Comparison of ENCODE assay signal across 8 cellular contexts in the genomic region with DNA sequence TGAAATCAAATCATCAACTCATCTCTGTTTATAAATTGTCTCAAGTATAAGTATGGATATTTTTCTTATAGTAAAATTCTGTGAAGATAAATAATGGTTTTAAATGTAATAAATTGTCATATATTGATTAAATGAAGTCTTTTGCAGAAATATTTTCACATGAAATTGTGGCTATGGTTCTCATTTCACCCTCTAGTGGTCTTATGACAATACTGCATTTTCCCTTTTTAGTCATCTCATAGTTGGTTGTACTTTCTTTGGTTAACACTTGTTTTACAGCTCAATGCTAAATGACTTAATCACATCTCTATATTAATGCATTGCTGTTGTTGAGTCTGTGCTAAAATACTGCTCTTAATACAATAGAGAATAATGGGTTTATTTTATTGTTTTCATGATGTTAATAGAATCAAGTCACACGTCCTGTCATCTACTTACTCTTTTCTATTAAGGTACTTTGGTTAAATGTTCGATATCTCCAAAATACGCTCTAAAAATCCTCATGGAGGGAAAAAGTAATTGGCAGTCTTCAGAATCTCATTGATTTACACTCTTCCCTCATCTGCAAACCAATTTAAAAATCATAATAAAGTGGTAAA. TPM values are rescaled to one million over a fixed set of nuclear protein-coding genes. Genes with fewer than 3 reads are reported as not detected.
DNase-seq lines count a peak whose midpoint lies in the region; ATAC-seq, FAIRE-seq and TF ChIP-seq lines count a peak whose summit lies in the region.

No MANE protein-coding gene starts in this region.

- H3K27me3 Mint-ChIP-seq in activated T-helper 1 cell treated with anti-CD3 and anti-CD28 coated beads, Interleukin-12 subunit alpha, Interleukin-12 subunit beta, Interleukin-2, Interleukin-4 antibody, amounts not matched to agents 30 ng/mL and 10 ng/mL and 1 ng/mL, durations not matched to agents 14 hours and 24 hours and 36 hours (ENCODE audit: insufficient read depth), result no peaks in the 10 kb centered on the region

- in situ Hi-C loops in GM13977 (cut with MboI; ENCODE audit: low pct_unique_long_range_greater_than_20kb, low sequenced_read_pairs, unreplicated experiment), result no loop called here

- no peak for ATAC-seq in esophagus mucosa

- H3K27ac Mint-ChIP-seq in activated T-helper 1 cell treated with anti-CD3 and anti-CD28 coated beads, Interleukin-12 subunit alpha, Interleukin-12 subunit beta, Interleukin-2, Interleukin-4 antibody, amounts not matched to agents 30 ng/mL and 10 ng/mL and 1 ng/mL, durations not matched to agents 14 hours and 24 hours and 36 hours, result no peak overlapping the region

- FAIRE-seq in HTR-8/SVneo (lab: Jason Lieb, UNC), result no peak
- peak; percentile 94 for FAIRE-seq in islet of Langerhans (lab: Jason Lieb, UNC)

- TF ChIP-seq CTCF in AG09319 (IDR thresholded peaks at IDR 0.05; ENCODE audit: low read depth, low read length), result peak; percentile 76
- TF ChIP-seq CTCF in GM13977 (IDR thresholded peaks at IDR 0.05; ENCODE audit: extremely low read depth, insufficient read depth, missing control alignments), result peak; percentile 52
- peak; percentile 45; the same call in 1 of the 2 replicates for TF ChIP-seq CTCF in WI38 (IDR thresholded peaks at IDR 0.05; ENCODE audit: low read depth, low read length)

- H3K27me3 ChIP-seq in effector memory CD4-positive, alpha-beta T cell (replicated peaks; ENCODE audit: control insufficient read depth, insufficient read depth, low read length, poor library complexity, severe bottlenecking), result no peaks in the 10 kb centered on the region

- H3K4me1 Mint-ChIP-seq in activated T-helper 1 cell treated with anti-CD3 and anti-CD28 coated beads, Interleukin-12 subunit alpha, Interleukin-12 subunit beta, Interleukin-2, Interleukin-4 antibody, amounts not matched to agents 30 ng/mL and 10 ng/mL and 1 ng/mL, durations not matched to agents 14 hours and 24 hours and 36 hours (ENCODE audit: low read depth), result no peaks in the 10 kb centered on the region

- H3K36me3 ChIP-seq in effector memory CD4-positive, alpha-beta T cell (ENCODE audit: control insufficient read depth, insufficient read depth, low read length), result no peaks in the 10 kb centered on the region

- no peaks in the 10 kb centered on the region for H3K4me1 ChIP-seq in effector memory CD4-positive, alpha-beta T cell (ENCODE audit: control insufficient read depth, insufficient read depth, low read length, poor library complexity, severe bottlenecking)

- H3K36me3 Mint-ChIP-seq in activated T-helper 1 cell treated with anti-CD3 and anti-CD28 coated beads, Interleukin-12 subunit alpha, Interleukin-12 subunit beta, Interleukin-2, Interleukin-4 antibody, amounts not matched to agents 30 ng/mL and 10 ng/mL and 1 ng/mL, durations not matched to agents 14 hours and 24 hours and 36 hours (ENCODE audit: low read depth), result no peaks in the 10 kb centered on the region

- intact Hi-C loops in activated T-helper 1 cell treated with anti-CD3 and anti-CD28 coated beads, Interleukin-12 subunit alpha, Interleukin-12 subunit beta, Interleukin-2, Interleukin-4 antibody, amounts not matched to agents 30 ng/mL and 10 ng/mL and 1 ng/mL, durations not matched to agents 14 hours and 24 hours and 36 hours (cut with micrococcal nuclease), result loop anchor here (10.0 kb wide), 1 partner anchor 437 kb away; no protein-coding TSS in a partner anchor

- no peaks in the 10 kb centered on the region for H3K9me3 Mint-ChIP-seq in activated T-helper 1 cell treated with anti-CD3 and anti-CD28 coated beads, Interleukin-12 subunit alpha, Interleukin-12 subunit beta, Interleukin-2, Interleukin-4 antibody, amounts not matched to agents 30 ng/mL and 10 ng/mL and 1 ng/mL, durations not matched to agents 14 hours and 24 hours and 36 hours

- DNase-seq in AG09319 (ENCODE audit: extremely low read depth, low read depth), result peak; percentile 4
- peak; percentile 29 for DNase-seq in GM13977 (ENCODE audit: low spot score)
- DNase-seq in HTR-8/SVneo (ENCODE audit: insufficient read length, low spot score), result peak; percentile 1
- no peak for DNase-seq in effector memory CD4-positive, alpha-beta T cell
- DNase-seq in activated T-helper 1 cell treated with anti-CD3 and anti-CD28 coated beads, Interleukin-12 subunit alpha, Interleukin-12 subunit beta, Interleukin-2, Interleukin-4 antibody, amounts not matched to agents 30 ng/mL and 10 ng/mL and 1 ng/mL, durations not matched to agents 14 hours and 24 hours and 36 hours (ENCODE audit: low spot score), result no peak

- no peaks in the 10 kb centered on the region for H3K9me3 ChIP-seq in effector memory CD4-positive, alpha-beta T cell (ENCODE audit: control insufficient read depth, low read length)

- H3K4me3 ChIP-seq in WI38 (ENCODE audit: low read depth, low read length), result no peak overlapping the region
- H3K4me3 ChIP-seq in effector memory CD4-positive, alpha-beta T cell (ENCODE audit: insufficient read depth, low read depth, low read length, poor library complexity, severe bottlenecking), result no peak overlapping the region

- H3K4me3 Mint-ChIP-seq in activated T-helper 1 cell treated with anti-CD3 and anti-CD28 coated beads, Interleukin-12 subunit alpha, Interleukin-12 subunit beta, Interleukin-2, Interleukin-4 antibody, amounts not matched to agents 30 ng/mL and 10 ng/mL and 1 ng/mL, durations not matched to agents 14 hours and 24 hours and 36 hours, result no peak overlapping the region

- no peak overlapping the region for H3K27ac ChIP-seq in effector memory CD4-positive, alpha-beta T cell (ENCODE audit: insufficient read depth, low read length, poor library complexity, severe bottlenecking)

RNA-seq across cellular contexts. Expression of a gene that starts 38.0 kb away (rescaled TPM):
- total RNA-seq in activated T-helper 1 cell treated with anti-CD3 and anti-CD28 coated beads, Interleukin-12 subunit alpha, Interleukin-12 subunit beta, Interleukin-2, Interleukin-4 antibody, amounts not matched to agents 30 ng/mL and 10 ng/mL and 1 ng/mL, durations not matched to agents 14 hours and 24 hours and 36 hours, result not detected in 2 replicates
- 2.2 TPM for total RNA-seq in esophagus mucosa

Comparison
In these comparisons a context has a peak if more than half of its experiments do, and no peak if none do; other contexts are left out.
1. DNase-seq: peak in AG09319 (single experiment), GM13977 (single experiment) and HTR-8/SVneo (single experiment); none in effector memory CD4-positive, alpha-beta T cell (0 of 3) and activated T-helper 1 cell treated with anti-CD3 and anti-CD28 coated beads, Interleukin-12 subunit alpha, Interleukin-12 subunit beta, Interleukin-2, Interleukin-4 antibody, amounts not matched to agents 30 ng/mL and 10 ng/mL and 1 ng/mL, durations not matched to agents 14 hours and 24 hours and 36 hours (single experiment).
2. Peak in every context shown above with its lines, with median percentiles within 50 percentile points of each other: CTCF ChIP-seq.